Comparison of ENCODE assay signal across 16 cellular contexts in the genomic region with DNA sequence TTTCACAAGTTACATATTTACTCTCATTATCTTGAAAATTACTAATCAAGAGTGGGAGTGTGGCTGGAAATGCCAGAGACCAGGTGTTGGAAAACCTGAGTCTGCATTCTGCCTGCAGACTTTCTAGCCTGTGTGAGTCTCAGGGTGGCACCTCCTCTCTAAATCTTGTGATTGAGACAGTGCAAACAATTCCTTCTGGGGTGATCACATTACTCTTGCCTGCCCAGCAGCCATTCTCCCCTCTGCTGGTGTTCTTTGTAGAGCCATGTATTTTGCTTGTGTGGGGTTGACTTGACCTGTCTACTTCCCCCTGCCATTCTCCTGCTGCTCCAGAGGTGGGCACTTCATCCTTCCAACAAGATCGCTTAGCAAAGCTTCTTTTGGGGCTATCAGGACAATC.
DNase-seq lines count a peak whose midpoint lies in the region; ATAC-seq and TF ChIP-seq lines count a peak whose summit lies in the region.
"Had no signal": no experiment of that assay in that cellular context is flagged by ENCODE, and none has a peak within 500 bp of the region (broad histone marks: within the 10 kb centered on the region; RNA-seq: fewer than 3 reads in every experiment).

No MANE protein-coding gene starts in this region.

- POLR2A ChIA-PET in activated CD4-positive, alpha-beta T cell treated with anti-CD3 and anti-CD28 coated beads for 36 hours (lab: Charles Lee), result no interaction called here

- peak; percentile 65 for ATAC-seq in activated CD4-positive, alpha-beta T cell treated with anti-CD3 and anti-CD28 coated beads for 36 hours
- ATAC-seq in stimulated activated effector memory CD8-positive, alpha-beta T cell treated with anti-CD3 and anti-CD28 coated beads, Interleukin-12 subunit alpha, Interleukin-12 subunit beta, amount 100 ng/mL, for 72 hours, result peak; percentile 32
- ATAC-seq in GM21619 (IDR thresholded peaks at IDR 0.05; ENCODE audit: unreplicated experiment), result no peak
- ATAC-seq: naive thymus-derived CD8-positive, alpha-beta T cell had no signal

- peak; percentile 24 for DNase-seq in activated CD4-positive, alpha-beta T cell treated with anti-CD3 and anti-CD28 coated beads for 36 hours
- DNase-seq in activated CD4-positive, alpha-beta T cell treated with anti-CD3 and anti-CD28 coated beads, Interleukin-2, amount 10 ng/mL, durations not matched to agents 24 days and 14 days, result no peak
- peak; percentile 4 for DNase-seq in OCI-M1 (lab: John Stamatoyannopoulos, UW)
- DNase-seq in iPS-NIHi11 (ENCODE audit: low spot score), result peak; percentile 25
- DNase-seq in stimulated activated effector memory CD8-positive, alpha-beta T cell treated with anti-CD3 and anti-CD28 coated beads, Interleukin-12 subunit alpha, Interleukin-12 subunit beta, amount 100 ng/mL, for 72 hours (ENCODE audit: low spot score in 2 of 2), result no peak
- DNase-seq in OCI-M2 (lab: John Stamatoyannopoulos, UW; ENCODE audit: unreplicated experiment), result no peak
- no peak for DNase-seq in osteocyte (ENCODE audit: extremely low spot score, unreplicated experiment)
- DNase-seq: activated gamma-delta T cell treated with Interleukin-2 at 50 U/mL for 16 hours; CD8-positive, alpha-beta memory T cell; hippocampal formation; left ventricle myocardium inferior; naive thymus-derived CD8-positive, alpha-beta T cell; NCI-H2029 treated with DMSO at 0.1 percent for 48 hours; stimulated activated CD4-positive, alpha-beta T cell treated with anti-CD3 and anti-CD28 coated beads, Interleukin-1b, Interleukin-23, amount 100 ng/mL, for 48 hours; trophoblast cell had no signal

- peaks cover 9% of the 10 kb centered on the region for H3K27me3 Mint-ChIP-seq in activated CD4-positive, alpha-beta T cell treated with anti-CD3 and anti-CD28 coated beads for 36 hours
- peaks cover 8% of the 10 kb centered on the region for H3K27me3 Mint-ChIP-seq in activated CD4-positive, alpha-beta T cell treated with anti-CD3 and anti-CD28 coated beads, Interleukin-2, amount 10 ng/mL, durations not matched to agents 24 days and 14 days
- H3K27me3 Mint-ChIP-seq in osteocyte (ENCODE audit: unreplicated experiment), result peaks cover 2% of the 10 kb centered on the region

- H3K27ac Mint-ChIP-seq in activated CD4-positive, alpha-beta T cell treated with anti-CD3 and anti-CD28 coated beads for 36 hours, result peak overlapping the region; percentile 6
- H3K27ac Mint-ChIP-seq in activated CD4-positive, alpha-beta T cell treated with anti-CD3 and anti-CD28 coated beads, Interleukin-2, amount 10 ng/mL, durations not matched to agents 24 days and 14 days, result no peak overlapping the region
- no peak overlapping the region for H3K27ac Mint-ChIP-seq in stimulated activated effector memory CD8-positive, alpha-beta T cell treated with anti-CD3 and anti-CD28 coated beads, Interleukin-12 subunit alpha, Interleukin-12 subunit beta, amount 100 ng/mL, for 72 hours
- no peak overlapping the region for H3K27ac Mint-ChIP-seq in osteocyte (ENCODE audit: unreplicated experiment)
- H3K27ac Mint-ChIP-seq: CD8-positive, alpha-beta memory T cell; naive thymus-derived CD8-positive, alpha-beta T cell had no signal

- CTCF ChIA-PET in activated CD4-positive, alpha-beta T cell treated with anti-CD3 and anti-CD28 coated beads for 36 hours (lab: Charles Lee), result interaction anchor here (1.0 kb wide), 1 partner anchor 119 kb away, joined by 3 read pairs; no protein-coding TSS in a partner anchor

- no peak for TF ChIP-seq CTCF in osteocyte (IDR thresholded peaks at IDR 0.05)

- peaks cover 15% of the 10 kb centered on the region for H3K4me1 Mint-ChIP-seq in activated CD4-positive, alpha-beta T cell treated with anti-CD3 and anti-CD28 coated beads for 36 hours
- peaks cover 3% of the 10 kb centered on the region for H3K4me1 Mint-ChIP-seq in activated CD4-positive, alpha-beta T cell treated with anti-CD3 and anti-CD28 coated beads, Interleukin-2, amount 10 ng/mL, durations not matched to agents 24 days and 14 days
- H3K4me1 Mint-ChIP-seq in stimulated activated effector memory CD8-positive, alpha-beta T cell treated with anti-CD3 and anti-CD28 coated beads, Interleukin-12 subunit alpha, Interleukin-12 subunit beta, amount 100 ng/mL, for 72 hours, result no peaks in the 10 kb centered on the region
- no peaks in the 10 kb centered on the region for H3K4me1 Mint-ChIP-seq in osteocyte (ENCODE audit: unreplicated experiment)
- H3K4me1 Mint-ChIP-seq: CD8-positive, alpha-beta memory T cell; naive thymus-derived CD8-positive, alpha-beta T cell had no signal

- H3K4me3 Mint-ChIP-seq in activated CD4-positive, alpha-beta T cell treated with anti-CD3 and anti-CD28 coated beads for 36 hours, result no peak overlapping the region
- H3K4me3 Mint-ChIP-seq in activated CD4-positive, alpha-beta T cell treated with anti-CD3 and anti-CD28 coated beads, Interleukin-2, amount 10 ng/mL, durations not matched to agents 24 days and 14 days, result no peak overlapping the region
- H3K4me3 Mint-ChIP-seq in stimulated activated effector memory CD8-positive, alpha-beta T cell treated with anti-CD3 and anti-CD28 coated beads, Interleukin-12 subunit alpha, Interleukin-12 subunit beta, amount 100 ng/mL, for 72 hours, result no peak overlapping the region
- H3K4me3 Mint-ChIP-seq in osteocyte (ENCODE audit: unreplicated experiment), result no peak overlapping the region
- H3K4me3 Mint-ChIP-seq: CD8-positive, alpha-beta memory T cell; naive thymus-derived CD8-positive, alpha-beta T cell had no signal

- no peaks in the 10 kb centered on the region for H3K36me3 Mint-ChIP-seq in activated CD4-positive, alpha-beta T cell treated with anti-CD3 and anti-CD28 coated beads for 36 hours (ENCODE audit: low read depth)
- H3K36me3 Mint-ChIP-seq in activated CD4-positive, alpha-beta T cell treated with anti-CD3 and anti-CD28 coated beads, Interleukin-2, amount 10 ng/mL, durations not matched to agents 24 days and 14 days (ENCODE audit: low read depth), result no peaks in the 10 kb centered on the region
- no peaks in the 10 kb centered on the region for H3K36me3 Mint-ChIP-seq in stimulated activated effector memory CD8-positive, alpha-beta T cell treated with anti-CD3 and anti-CD28 coated beads, Interleukin-12 subunit alpha, Interleukin-12 subunit beta, amount 100 ng/mL, for 72 hours
- no peaks in the 10 kb centered on the region for H3K36me3 Mint-ChIP-seq in osteocyte (ENCODE audit: unreplicated experiment)
- H3K36me3 Mint-ChIP-seq: CD8-positive, alpha-beta memory T cell; naive thymus-derived CD8-positive, alpha-beta T cell had no signal

- intact Hi-C loops in activated CD4-positive, alpha-beta T cell treated with anti-CD3 and anti-CD28 coated beads for 36 hours (cut with DNase I, micrococcal nuclease), result no loop called here
- intact Hi-C loops in activated CD4-positive, alpha-beta T cell treated with anti-CD3 and anti-CD28 coated beads, Interleukin-2, amount 10 ng/mL, durations not matched to agents 24 days and 14 days (cut with micrococcal nuclease), result no loop called here

- H3K9me3 Mint-ChIP-seq in activated CD4-positive, alpha-beta T cell treated with anti-CD3 and anti-CD28 coated beads for 36 hours (ENCODE audit: low read depth), result no peaks in the 10 kb centered on the region
- H3K9me3 Mint-ChIP-seq in activated CD4-positive, alpha-beta T cell treated with anti-CD3 and anti-CD28 coated beads, Interleukin-2, amount 10 ng/mL, durations not matched to agents 24 days and 14 days, result no peaks in the 10 kb centered on the region
- no peaks in the 10 kb centered on the region for H3K9me3 Mint-ChIP-seq in stimulated activated effector memory CD8-positive, alpha-beta T cell treated with anti-CD3 and anti-CD28 coated beads, Interleukin-12 subunit alpha, Interleukin-12 subunit beta, amount 100 ng/mL, for 72 hours
- no peaks in the 10 kb centered on the region for H3K9me3 Mint-ChIP-seq in osteocyte (ENCODE audit: unreplicated experiment)
- H3K9me3 Mint-ChIP-seq: CD8-positive, alpha-beta memory T cell had no signal

Comparison
In these comparisons a context has a peak if more than half of its experiments do, and no peak if none do; other contexts are left out.
1. DNase-seq: peak in activated CD4-positive, alpha-beta T cell treated with anti-CD3 and anti-CD28 coated beads for 36 hours (single experiment), OCI-M1 (single experiment) and iPS-NIHi11 (single experiment); none in activated CD4-positive, alpha-beta T cell treated with anti-CD3 and anti-CD28 coated beads, Interleukin-2, amount 10 ng/mL, durations not matched to agents 24 days and 14 days (single experiment), stimulated activated effector memory CD8-positive, alpha-beta T cell treated with anti-CD3 and anti-CD28 coated beads, Interleukin-12 subunit alpha, Interleukin-12 subunit beta, amount 100 ng/mL, for 72 hours (0 of 2), OCI-M2 (single experiment) and osteocyte (single experiment).